Comparison of ENCODE assay signal across 8 cellular contexts in genomic region chr1:18875107-18875795, GRCh38. TPM values are rescaled to one million over a fixed set of nuclear protein-coding genes. Genes with fewer than 3 reads are reported as not detected.
A peak's percentile ranks its signal among the peaks of the same experiment; 100 is the strongest.
DNase-seq lines count a peak whose midpoint lies in the region; ATAC-seq and TF ChIP-seq lines count a peak whose summit lies in the region.

No MANE protein-coding gene starts in this region.

- no peaks in the 10 kb centered on the region for H4K20me1 ChIP-seq in OCI-LY7 (ENCODE audit: insufficient read depth, low read length)

- DNase-seq in CD4-positive, alpha-beta T cell = peak; percentile 30 to 73 (median 58)
- peak; percentile 51 for DNase-seq in HPDE6-E6E7 (ENCODE audit: extremely low spot score)
- DNase-seq in OCI-LY7 (ENCODE audit: low spot score) = peak; percentile 66
- peak; percentile 53 for DNase-seq in activated T-cell treated with anti-CD3 and anti-CD28 coated beads for 4 hours
- DNase-seq in esophagus muscularis mucosa (ENCODE audit: extremely low spot score) = peak; percentile 94
- peak; percentile 34 to 70 (median 54) for DNase-seq in naive thymus-derived CD4-positive, alpha-beta T cell
- DNase-seq in stimulated activated CD8-positive, alpha-beta memory T cell treated with anti-CD3 and anti-CD28 coated beads, Interleukin-7, amount 100 ng/mL, for 24 hours (ENCODE audit: low read depth) = peak; percentile 54

- H3K27me3 ChIP-seq in CD4-positive, alpha-beta T cell (ENCODE audit: control insufficient read depth, insufficient read depth, low read length) = no peaks in the 10 kb centered on the region
- H3K27me3 ChIP-seq in esophagus muscularis mucosa = no peaks in the 10 kb centered on the region
- H3K27me3 ChIP-seq in naive thymus-derived CD4-positive, alpha-beta T cell (ENCODE audit: control insufficient read depth in 2 of 2, insufficient read depth in 2 of 2, low read length in 2 of 2) = no peaks in the 10 kb centered on the region

- CTCF ChIA-PET in CD4-positive, alpha-beta T cell (lab: Charles Lee) = interaction anchor here (0.6 to 1.3 kb wide), 5 partner anchors 9 to 654 kb away, joined by 3 to 6 read pairs (median 3); partner anchors contain the start of gene ALDH4A1
- CTCF ChIA-PET in OCI-LY7 (lab: Charles Lee; ENCODE audit: unreplicated experiment) = interaction anchor here (0.6 to 1.0 kb wide), 2 partner anchors 9 to 211 kb away, joined by 3 read pairs; no protein-coding TSS in a partner anchor
- CTCF ChIA-PET in naive thymus-derived CD4-positive, alpha-beta T cell (lab: Charles Lee) = interaction anchor here (0.6 to 2.4 kb wide), 3 partner anchors 18 to 1372 kb away, joined by 4 to 17 read pairs (median 5); no protein-coding TSS in a partner anchor

- POLR2A ChIA-PET in CD4-positive, alpha-beta T cell (lab: Charles Lee) = interaction anchor here (1.0 kb wide), 1 partner anchor 278 kb away, joined by 3 read pairs; no protein-coding TSS in a partner anchor
- POLR2A ChIA-PET in OCI-LY7 (lab: Charles Lee) = no interaction called here
- POLR2A ChIA-PET in naive thymus-derived CD4-positive, alpha-beta T cell (lab: Charles Lee) = no interaction called here

- no peaks in the 10 kb centered on the region for H3K4me1 Mint-ChIP-seq in CD4-positive, alpha-beta T cell (ENCODE audit: low read depth)
- no peaks in the 10 kb centered on the region for H3K4me1 Mint-ChIP-seq in naive thymus-derived CD4-positive, alpha-beta T cell

- 47% methylated on average over 8 of the region's 20 CpGs for WGBS in esophagus muscularis mucosa

- no peaks in the 10 kb centered on the region for H3K27me3 Mint-ChIP-seq in CD4-positive, alpha-beta T cell
- H3K27me3 Mint-ChIP-seq in naive thymus-derived CD4-positive, alpha-beta T cell = no peaks in the 10 kb centered on the region

- no peak for TF ChIP-seq EP300 in esophagus muscularis mucosa (IDR thresholded peaks at IDR 0.05)

- H3K4me3 Mint-ChIP-seq in CD4-positive, alpha-beta T cell = no peak overlapping the region
- H3K4me3 Mint-ChIP-seq in naive thymus-derived CD4-positive, alpha-beta T cell = no peak overlapping the region

- H3K36me3 ChIP-seq in OCI-LY7 (ENCODE audit: insufficient read depth, low read length) = no peaks in the 10 kb centered on the region
- H3K36me3 ChIP-seq in esophagus muscularis mucosa = peaks cover 0 to 40% (median 15%) of the 10 kb centered on the region in 4 donors
- H3K36me3 ChIP-seq in naive thymus-derived CD4-positive, alpha-beta T cell (ENCODE audit: control insufficient read depth in 2 of 3, insufficient read depth in 3 of 3, low read length in 3 of 3) = no peaks in the 10 kb centered on the region

- no peaks in the 10 kb centered on the region for H3K9me3 Mint-ChIP-seq in CD4-positive, alpha-beta T cell
- H3K9me3 Mint-ChIP-seq in naive thymus-derived CD4-positive, alpha-beta T cell = peaks cover 0 to 1% (median 0%) of the 10 kb centered on the region in 11 donors

- no peaks in the 10 kb centered on the region for H3K79me2 ChIP-seq in OCI-LY7 (ENCODE audit: insufficient read depth, low read depth, low read length)

- H2AFZ ChIP-seq in OCI-LY7 (ENCODE audit: low read length) = no peak overlapping the region

- H3K9me3 ChIP-seq in CD4-positive, alpha-beta T cell (ENCODE audit: control insufficient read depth, low read length) = no peaks in the 10 kb centered on the region
- no peaks in the 10 kb centered on the region for H3K9me3 ChIP-seq in OCI-LY7 (ENCODE audit: low read length)
- H3K9me3 ChIP-seq in esophagus muscularis mucosa = no peaks in the 10 kb centered on the region
- no peaks in the 10 kb centered on the region for H3K9me3 ChIP-seq in naive thymus-derived CD4-positive, alpha-beta T cell (ENCODE audit: control insufficient read depth in 2 of 3, low read length in 3 of 3)

- no peak overlapping the region for H3K4me2 ChIP-seq in OCI-LY7 (ENCODE audit: low read length)

- ATAC-seq in CD4-positive, alpha-beta T cell (ENCODE audit: poor library complexity) = peak; percentile 78
- peak; percentile 76 for ATAC-seq in naive thymus-derived CD4-positive, alpha-beta T cell
- no peak for ATAC-seq in GM19397 (IDR thresholded peaks at IDR 0.05; ENCODE audit: unreplicated experiment)

- TF ChIP-seq CTCF in CD4-positive, alpha-beta T cell (IDR thresholded peaks at IDR 0.05) = peak; percentile 71
- TF ChIP-seq CTCF in OCI-LY7 (conservative IDR thresholded peaks at IDR 0.05; ENCODE audit: low read length) = peak; percentile 83
- peak; percentile 69 to 92 (median 75) for TF ChIP-seq CTCF in esophagus muscularis mucosa (IDR thresholded peaks at IDR 0.05)

- H3K9me2 ChIP-seq in OCI-LY7 (ENCODE audit: insufficient read depth, low read length) = no peaks in the 10 kb centered on the region

- no peak overlapping the region for H3K27ac Mint-ChIP-seq in CD4-positive, alpha-beta T cell
- H3K27ac Mint-ChIP-seq in naive thymus-derived CD4-positive, alpha-beta T cell = no peak overlapping the region

- BruUV-seq in OCI-LY7 (replicated peaks; lab: Mats Ljungman, UMichigan) = no TSS peak

- no peak for TF ChIP-seq POLR2A in esophagus muscularis mucosa (IDR thresholded peaks at IDR 0.05; ENCODE audit: low read depth)

- no peaks in the 10 kb centered on the region for H3K36me3 Mint-ChIP-seq in CD4-positive, alpha-beta T cell (ENCODE audit: low read depth)
- no peaks in the 10 kb centered on the region for H3K36me3 Mint-ChIP-seq in naive thymus-derived CD4-positive, alpha-beta T cell

- H3K4me1 ChIP-seq in OCI-LY7 (ENCODE audit: insufficient read depth, low read length, poor library complexity, severe bottlenecking) (no peaks in the 10 kb centered on the region), esophagus muscularis mucosa (peaks cover 3 to 16% (median 11%) of the 10 kb centered on the region in 4 donors)
- no peaks in the 10 kb centered on the region for H3K4me1 ChIP-seq in naive thymus-derived CD4-positive, alpha-beta T cell (ENCODE audit: control insufficient read depth in 2 of 2, insufficient read depth in 2 of 2, low read length in 2 of 2)

- H3K27ac ChIP-seq in CD4-positive, alpha-beta T cell (ENCODE audit: low read depth, low read length) = no peak overlapping the region
- H3K27ac ChIP-seq in OCI-LY7 (ENCODE audit: low read depth, low read length, poor library complexity, severe bottlenecking) = no peak overlapping the region
- H3K27ac ChIP-seq in esophagus muscularis mucosa (replicated peaks in 1 of 4) = no peak overlapping the region
- H3K27ac ChIP-seq in naive thymus-derived CD4-positive, alpha-beta T cell (ENCODE audit: low read depth, low read length) = no peak overlapping the region

- H3K4me3 ChIP-seq in OCI-LY7 (ENCODE audit: low read depth, low read length, poor library complexity, severe bottlenecking) (no peak overlapping the region), esophagus muscularis mucosa (no peak overlapping the region)
- H3K4me3 ChIP-seq in naive thymus-derived CD4-positive, alpha-beta T cell (ENCODE audit: low read length) = no peak overlapping the region

- intact Hi-C loops in CD4-positive, alpha-beta T cell (cut with DNase I, micrococcal nuclease) = loop anchor here in 1 of 2 experiments (1.0 kb wide), 1 partner anchor 278 kb away; no protein-coding TSS in a partner anchor
- intact Hi-C loops in OCI-LY7 (cut with micrococcal nuclease; ENCODE audit: unreplicated experiment) = loop anchor here (5.0 kb wide), 1 partner anchor 278 kb away; no protein-coding TSS in a partner anchor
- intact Hi-C loops in esophagus muscularis mucosa (cut with DNase I) = loop anchor here (2.0 kb wide), 1 partner anchor 278 kb away; no protein-coding TSS in a partner anchor
- intact Hi-C loops in naive thymus-derived CD4-positive, alpha-beta T cell (cut with micrococcal nuclease) = no loop called here

RNA-seq across cellular contexts. Expression of gene TAS1R2, which starts 15.8 kb away (rescaled TPM):
- not detected for total RNA-seq in CD4-positive, alpha-beta T cell
- not detected in 2 replicates for total RNA-seq in OCI-LY7 (2014; rRNA removed; shearing (Covaris generic))
- total RNA-seq in OCI-LY7 (2022) (not detected in 2 replicates), esophagus muscularis mucosa (not detected)
- total RNA-seq in naive thymus-derived CD4-positive, alpha-beta T cell = not detected
- polyA plus RNA-seq in naive thymus-derived CD4-positive, alpha-beta T cell = not detected

RNA-seq across cellular contexts. Expression of gene ALDH4A1, which starts 27.1 kb away (rescaled TPM):
- under 1 TPM; 0.61 to 0.71 TPM for total RNA-seq in CD4-positive, alpha-beta T cell
- 3.8 and 6.1 TPM in 2 replicates for total RNA-seq in OCI-LY7 (2014; rRNA removed; shearing (Covaris generic))
- total RNA-seq in OCI-LY7 (2022) = 6.2 and 7.6 TPM in 2 replicates
- 10 to 100 TPM; 25.1 to 29.5 (median 27.2) TPM for total RNA-seq in esophagus muscularis mucosa
- 1 to 10 TPM; 1.3 to 3.2 (median 1.6) TPM for total RNA-seq in naive thymus-derived CD4-positive, alpha-beta T cell
- 1 to 10 TPM in 1 of 2 donors, under 1 TPM in 1; 0.94 to 1.3 TPM for polyA plus RNA-seq in naive thymus-derived CD4-positive, alpha-beta T cell

Comparison
In these comparisons a context has a peak if more than half of its experiments do, and no peak if none do; other contexts are left out.
1. intact Hi-C loops: an anchor here in OCI-LY7 (5.0 kb wide) and esophagus muscularis mucosa (2.0 kb wide); none called in naive thymus-derived CD4-positive, alpha-beta T cell.